In genomic region chr1:92960395-92961130, GRCh38 we compare ENCODE assay signal across 1 cellular context.
TF ChIP-seq lines count a peak whose summit lies in the region.

No MANE protein-coding gene starts in this region.

TF ChIP-seq in HepG2, 621 proteins besides CTCF, POLR2A, EP300 and RAD21 (continued from another document and continues in another):
- peak; percentile 54; the same call in 1 of the 2 replicates for TF ChIP-seq UBTF (CRISPR knock-in tag; IDR thresholded peaks at IDR 0.05)
- TF ChIP-seq ZNF816 (CRISPR knock-in tag; IDR thresholded peaks at IDR 0.05; ENCODE audit: borderline replicate concordance): no peak
- TF ChIP-seq ZNF788 (CRISPR knock-in tag; IDR thresholded peaks at IDR 0.05; ENCODE audit: borderline replicate concordance): no peak; the same call in 1 of the 2 replicates
- TF ChIP-seq ZNF563 (CRISPR knock-in tag; IDR thresholded peaks at IDR 0.05): 0 out of 2 replicates have a peak, but pooled peaks have one; percentile 10
- TF ChIP-seq KDM5B (CRISPR knock-in tag; IDR thresholded peaks at IDR 0.05; ENCODE audit: borderline replicate concordance): peak; percentile 53; the same call in 1 of the 2 replicates
- peak; percentile 42; the same call in 1 of the 2 replicates for TF ChIP-seq KMT2A (CRISPR knock-in tag; IDR thresholded peaks at IDR 0.05)
- no peak for TF ChIP-seq THAP9 (CRISPR knock-in tag; IDR thresholded peaks at IDR 0.05; ENCODE audit: borderline replicate concordance)
- TF ChIP-seq ZNF430 (CRISPR knock-in tag; IDR thresholded peaks at IDR 0.05): 0 out of 2 replicates have a peak, but pooled peaks have one; percentile 29
- peak; percentile 35; the same call in 1 of the 2 replicates for TF ChIP-seq FOSL2 (CRISPR knock-in tag; IDR thresholded peaks at IDR 0.05)
- TF ChIP-seq RFXAP (CRISPR knock-in tag; IDR thresholded peaks at IDR 0.05; ENCODE audit: borderline replicate concordance): peak; percentile 61; the same call in 1 of the 2 replicates
- 0 out of 2 replicates have a peak, but pooled peaks have one; percentile 21 for TF ChIP-seq BORCS8-MEF2B (CRISPR knock-in tag; IDR thresholded peaks at IDR 0.05)
- no peak; the same call in 1 of the 2 replicates for TF ChIP-seq ZIK1 (CRISPR knock-in tag; IDR thresholded peaks at IDR 0.05; ENCODE audit: borderline replicate concordance, low read depth)
- no peak for TF ChIP-seq ZNF564 (CRISPR knock-in tag; IDR thresholded peaks at IDR 0.05)
- 0 out of 2 replicates have a peak, but pooled peaks have one; percentile 40 for TF ChIP-seq ZNF772 (CRISPR knock-in tag; IDR thresholded peaks at IDR 0.05)
- TF ChIP-seq MXD3 (CRISPR knock-in tag; IDR thresholded peaks at IDR 0.05): no peak; the same call in 1 of the 2 replicates
- TF ChIP-seq NFYC (CRISPR knock-in tag; IDR thresholded peaks at IDR 0.05): 0 out of 2 replicates have a peak, but pooled peaks have one; percentile 2
- no peak for TF ChIP-seq NR2F6 (IDR thresholded peaks at IDR 0.05)
- no peak for TF ChIP-seq NR2F6 (CRISPR knock-in tag; IDR thresholded peaks at IDR 0.05)
- TF ChIP-seq MYC (CRISPR knock-in tag; IDR thresholded peaks at IDR 0.05; ENCODE audit: borderline replicate concordance): peak; percentile 13
- no peak for TF ChIP-seq POLR2AphosphoS5 (IDR thresholded peaks at IDR 0.05; ENCODE audit: low read depth, low read length)
- peak; percentile 44 for TF ChIP-seq ZGPAT (CRISPR knock-in tag; IDR thresholded peaks at IDR 0.05)
- TF ChIP-seq MEF2D (CRISPR knock-in tag; IDR thresholded peaks at IDR 0.05): 0 out of 2 replicates have a peak, but pooled peaks have one; percentile 28
- TF ChIP-seq ZBTB3 (CRISPR knock-in tag; IDR thresholded peaks at IDR 0.05; ENCODE audit: borderline replicate concordance, low read depth): no peak
- TF ChIP-seq ZNF33B (CRISPR knock-in tag; IDR thresholded peaks at IDR 0.05): peak; percentile 46; the same call in 1 of the 2 replicates
- peak; percentile 49; the same call in 1 of the 2 replicates for TF ChIP-seq KAT8 (CRISPR knock-in tag; IDR thresholded peaks at IDR 0.05)
- TF ChIP-seq ZNF746 (CRISPR knock-in tag; IDR thresholded peaks at IDR 0.05): 0 out of 2 replicates have a peak, but pooled peaks have one; percentile 47
- TF ChIP-seq GATAD2A (CRISPR knock-in tag; IDR thresholded peaks at IDR 0.05): peak; percentile 81
- TF ChIP-seq ZNF614 (CRISPR knock-in tag; IDR thresholded peaks at IDR 0.05; ENCODE audit: borderline replicate concordance): peak; percentile 58; the same call in 1 of the 2 replicates
- TF ChIP-seq CBX1 (IDR thresholded peaks at IDR 0.05; ENCODE audit: low read depth): no peak
- peak; percentile 53; the same call in 1 of the 2 replicates for TF ChIP-seq KDM3A (CRISPR knock-in tag; IDR thresholded peaks at IDR 0.05; ENCODE audit: low read depth)
- TF ChIP-seq DR1 (CRISPR knock-in tag; IDR thresholded peaks at IDR 0.05): no peak
- no peak for TF ChIP-seq ZNF503 (CRISPR knock-in tag; IDR thresholded peaks at IDR 0.05)
- 0 out of 2 replicates have a peak, but pooled peaks have one; percentile 28 for TF ChIP-seq ZFAT (CRISPR knock-in tag; conservative IDR thresholded peaks at IDR 0.05)
- TF ChIP-seq TFDP2 (CRISPR knock-in tag; IDR thresholded peaks at IDR 0.05): peak; percentile 27; the same call in 1 of the 2 replicates
- no peak for TF ChIP-seq ZBTB39 (CRISPR knock-in tag; IDR thresholded peaks at IDR 0.05)
- no peak for TF ChIP-seq MTA3 (CRISPR knock-in tag; IDR thresholded peaks at IDR 0.05)
- TF ChIP-seq MEIS2 (CRISPR knock-in tag; IDR thresholded peaks at IDR 0.05): no peak
- TF ChIP-seq SMC3 (IDR thresholded peaks at IDR 0.05; ENCODE audit: low read length): peak; percentile 96
- no peak for TF ChIP-seq ZNF10 (CRISPR knock-in tag; IDR thresholded peaks at IDR 0.05; ENCODE audit: borderline replicate concordance, low read depth)
- no peak for TF ChIP-seq ARNT2 (CRISPR knock-in tag; IDR thresholded peaks at IDR 0.05; ENCODE audit: low read depth)
- no peak for TF ChIP-seq CBFB (CRISPR knock-in tag; IDR thresholded peaks at IDR 0.05)
- TF ChIP-seq ZNF792 (CRISPR knock-in tag; IDR thresholded peaks at IDR 0.05): no peak
- no peak for TF ChIP-seq RFXANK (CRISPR knock-in tag; IDR thresholded peaks at IDR 0.05)
- peak; percentile 82 to 90; a peak in 3 of 4 replicates for TF ChIP-seq HMGXB4 (CRISPR knock-in tag; IDR thresholded peaks at IDR 0.05; ENCODE audit: borderline replicate concordance in 1 of 2, low read depth in 1 of 2)
- TF ChIP-seq EED (CRISPR knock-in tag; IDR thresholded peaks at IDR 0.05): no peak
- peak; percentile 30; the same call in 1 of the 2 replicates for TF ChIP-seq ZNF770 (CRISPR knock-in tag; IDR thresholded peaks at IDR 0.05)
- no peak for TF ChIP-seq HOXA3 (CRISPR knock-in tag; IDR thresholded peaks at IDR 0.05)
- no peak for TF ChIP-seq KLF11 (CRISPR knock-in tag; IDR thresholded peaks at IDR 0.05)
- peak; percentile 76 for TF ChIP-seq POGZ (CRISPR knock-in tag; IDR thresholded peaks at IDR 0.05)
- TF ChIP-seq GABPA (IDR thresholded peaks at IDR 0.05; ENCODE audit: low read depth, low read length): no peak
- TF ChIP-seq GABPA (CRISPR knock-in tag; IDR thresholded peaks at IDR 0.05; ENCODE audit: low read depth): no peak
- TF ChIP-seq KMT2B (CRISPR knock-in tag; IDR thresholded peaks at IDR 0.05): peak; percentile 67; the same call in 1 of the 2 replicates
